Comparison of ENCODE assay signal across 23 cellular contexts in genomic region chr1:26352338-26352679, GRCh38. TPM values are rescaled to one million over a fixed set of nuclear protein-coding genes. Genes with fewer than 3 reads are reported as not detected.
DNase-seq lines count a peak whose midpoint lies in the region; TF ChIP-seq lines count a peak whose summit lies in the region.
"Had no signal": no experiment of that assay in that cellular context is flagged by ENCODE, and none has a peak within 500 bp of the region (broad histone marks: within the 10 kb centered on the region; RNA-seq: fewer than 3 reads in every experiment).

No MANE protein-coding gene starts in this region.

- BruUV-seq in Calu3 (replicated peaks; lab: Mats Ljungman, UMichigan): TSS peak; percentile 94

- H4K12ac ChIP-seq in trophoblast cell (ENCODE audit: low read depth, low read length): peak overlapping the region; percentile 24

- H3K79me1 ChIP-seq in trophoblast cell (ENCODE audit: low read length): peaks cover 40% of the 10 kb centered on the region

- H2BK5ac ChIP-seq in trophoblast cell (ENCODE audit: low read depth, low read length, poor library complexity): peak overlapping the region; percentile 71

- H4K8ac ChIP-seq in trophoblast cell (ENCODE audit: low read depth, low read length): peak overlapping the region; percentile 44

- intact Hi-C loops in Calu3 (cut with micrococcal nuclease; ENCODE audit: unreplicated experiment): no loop called here
- intact Hi-C loops in esophagus squamous epithelium (cut with DNase I): no loop called here

- CTCF ChIA-PET in Calu3 (lab: Charles Lee) (no interaction called here), RWPE1 (lab: Yijun Ruan, JAX) (interaction anchor here (1.1 kb wide), 1 partner anchor 11 kb away, joined by 4 read pairs; no protein-coding TSS in a partner anchor)

- H4K91ac ChIP-seq in trophoblast cell (ENCODE audit: low read depth, low read length): peak overlapping the region; percentile 90

- H3K23ac ChIP-seq in trophoblast cell (ENCODE audit: low read length): peak overlapping the region; percentile 47

- peaks cover 16% of the 10 kb centered on the region for H3K79me2 ChIP-seq in trophoblast cell (ENCODE audit: control insufficient read depth, insufficient read depth, low read length, poor library complexity)

- peak overlapping the region; percentile 28 for H3K4ac ChIP-seq in trophoblast cell (ENCODE audit: low read depth, low read length)

- peak overlapping the region; percentile 74 for H3K14ac ChIP-seq in trophoblast cell (ENCODE audit: low read length)

- H3K4me1 ChIP-seq in esophagus squamous epithelium (peaks cover 24 to 82% (median 35%) of the 10 kb centered on the region in 3 donors), trophoblast cell (ENCODE audit: control insufficient read depth in 1 of 2, insufficient read depth in 2 of 2, low read length in 2 of 2) (peaks cover 43 to 49% of the 10 kb centered on the region in 2 experiments)

- TF ChIP-seq CTCF in Calu3 (IDR thresholded peaks at IDR 0.05; ENCODE audit: unreplicated experiment) (no peak), RWPE1 (conservative IDR thresholded peaks at IDR 0.05; ENCODE audit: low read depth) (no peak), esophagus squamous epithelium (IDR thresholded peaks at IDR 0.05) (no peak)

- TF ChIP-seq POLR2A in esophagus squamous epithelium (IDR thresholded peaks at IDR 0.05): no peak

- peak overlapping the region; percentile 38 for H2AK5ac ChIP-seq in trophoblast cell (ENCODE audit: low read length)

- peak overlapping the region; percentile 93 for H2BK120ac ChIP-seq in trophoblast cell (ENCODE audit: insufficient read depth, low read length, poor library complexity)

- peak overlapping the region; percentile 76 for H3K18ac ChIP-seq in trophoblast cell (ENCODE audit: low read length)

- H2BK12ac ChIP-seq in trophoblast cell (ENCODE audit: low read length): peak overlapping the region; percentile 90

- no peak overlapping the region for H2AFZ ChIP-seq in trophoblast cell (ENCODE audit: insufficient read depth, low read length, poor library complexity)

- H3K27me3 ChIP-seq in esophagus squamous epithelium (peaks cover 0 to 30% (median 0%) of the 10 kb centered on the region in 4 donors), trophoblast cell (ENCODE audit: insufficient read depth, low read length) (no peaks in the 10 kb centered on the region), H7 (ENCODE audit: control insufficient read depth, insufficient read depth, low read length) (no peaks in the 10 kb centered on the region)
- H3K27me3 ChIP-seq: MG63 had no signal

- no peaks in the 10 kb centered on the region for H3K9me3 ChIP-seq in esophagus squamous epithelium
- no peaks in the 10 kb centered on the region for H3K9me3 ChIP-seq in trophoblast cell (ENCODE audit: insufficient read depth, low read depth, low read length)
- H3K9me3 ChIP-seq: heart right ventricle, MG63, prostate gland had no signal

- peak overlapping the region; percentile 35 for H3K4me2 ChIP-seq in trophoblast cell (ENCODE audit: low read length)

- H3K27ac Mint-ChIP-seq in Calu3 (ENCODE audit: unreplicated experiment): peak overlapping the region; percentile 84
- H3K27ac Mint-ChIP-seq in activated naive CD8-positive, alpha-beta T cell treated with anti-CD3 and anti-CD28 coated beads for 36 hours: no peak overlapping the region
- H3K27ac Mint-ChIP-seq: activated naive CD8-positive, alpha-beta T cell treated with anti-CD3 and anti-CD28 coated beads, Interleukin-2, amount 50 U/mL, for 24 hours; activated T-helper 2 cell treated with anti-CD3 and anti-CD28 coated beads, Interferon-gamma antibody, Interleukin-2, Interleukin-4, amounts not matched to agents 10 μg/mL and 5 μg/mL and 100 μg/mL, durations not matched to agents 14 hours and 24 hours and 36 hours; CD4-positive, CD25-positive, alpha-beta regulatory T cell; natural killer cell had no signal

- H3K4me3 ChIP-seq in esophagus squamous epithelium (peak overlapping the region; percentile 43 to 59 (median 48)), trophoblast cell (ENCODE audit: low read depth, low read length) (no peak overlapping the region), H7 (ENCODE audit: insufficient read depth, low read depth, low read length) (no peak overlapping the region)
- H3K4me3 ChIP-seq: heart right ventricle, lung, MG63, prostate gland had no signal

- WGBS in esophagus squamous epithelium, 2 donors: 40 to 54% methylated on average over 5 of the region's 5 CpGs
- WGBS in trophoblast cell (ENCODE audit: extremely low coverage, insufficient coverage, insufficient read length): no CpG with 5 or more reads among the region's 5 CpGs

- no peaks in the 10 kb centered on the region for H3K9me3 Mint-ChIP-seq in Calu3 (ENCODE audit: low read depth, unreplicated experiment)
- H3K9me3 Mint-ChIP-seq in activated naive CD8-positive, alpha-beta T cell treated with anti-CD3 and anti-CD28 coated beads for 36 hours: no peaks in the 10 kb centered on the region
- H3K9me3 Mint-ChIP-seq: activated naive CD8-positive, alpha-beta T cell treated with anti-CD3 and anti-CD28 coated beads, Interleukin-2, amount 50 U/mL, for 24 hours; activated T-helper 2 cell treated with anti-CD3 and anti-CD28 coated beads, Interferon-gamma antibody, Interleukin-2, Interleukin-4, amounts not matched to agents 10 μg/mL and 5 μg/mL and 100 μg/mL, durations not matched to agents 14 hours and 24 hours and 36 hours; CD4-positive, CD25-positive, alpha-beta regulatory T cell; natural killer cell had no signal

- DNase-seq in Calu3 (no peak), RWPE1 (ENCODE audit: low spot score) (no peak), esophagus squamous epithelium (lab: John Stamatoyannopoulos, UW) (no peak), trophoblast cell (no peak), RPMI8226 (no peak), DMS53 treated with DMSO at 0.1 percent for 48 hours (lab: John Stamatoyannopoulos, UW; ENCODE audit: unreplicated experiment) (no peak), H7 (no peak)
- no peak for DNase-seq in activated naive CD8-positive, alpha-beta T cell treated with anti-CD3 and anti-CD28 coated beads for 36 hours
- DNase-seq: activated naive CD8-positive, alpha-beta T cell treated with anti-CD3 and anti-CD28 coated beads, Interleukin-2, amount 50 U/mL, for 24 hours; CD4-positive, CD25-positive, alpha-beta regulatory T cell; DMS53; heart right ventricle; natural killer cell; NCI-H187 treated with DMSO at 0.1 percent for 48 hours had no signal

- H3K27ac ChIP-seq in RWPE1 (peak overlapping the region; percentile 53), esophagus squamous epithelium (peak overlapping the region; percentile 85 to 95 (median 92)), trophoblast cell (ENCODE audit: low read depth, low read length) (peak overlapping the region; percentile 98)
- H3K27ac ChIP-seq: heart right ventricle, prostate gland had no signal

- peaks cover 0 to 5% (median 0%) of the 10 kb centered on the region in 3 donors for H3K36me3 ChIP-seq in esophagus squamous epithelium
- no peaks in the 10 kb centered on the region for H3K36me3 ChIP-seq in trophoblast cell (ENCODE audit: control insufficient read depth in 1 of 2, insufficient read depth in 2 of 2, low read length in 2 of 2)
- no peaks in the 10 kb centered on the region for H3K36me3 ChIP-seq in H7 (replicated peaks; ENCODE audit: control insufficient read depth, insufficient read depth, low read length)
- H3K36me3 ChIP-seq: heart right ventricle, MG63, prostate gland had no signal

- no peaks in the 10 kb centered on the region for H3K27me3 Mint-ChIP-seq in Calu3 (ENCODE audit: unreplicated experiment)
- no peaks in the 10 kb centered on the region for H3K27me3 Mint-ChIP-seq in activated naive CD8-positive, alpha-beta T cell treated with anti-CD3 and anti-CD28 coated beads for 36 hours
- H3K27me3 Mint-ChIP-seq: CD4-positive, CD25-positive, alpha-beta regulatory T cell had no signal

- peaks cover 38% of the 10 kb centered on the region for H3K4me1 Mint-ChIP-seq in Calu3 (ENCODE audit: low read depth, unreplicated experiment)
- no peaks in the 10 kb centered on the region for H3K4me1 Mint-ChIP-seq in activated naive CD8-positive, alpha-beta T cell treated with anti-CD3 and anti-CD28 coated beads for 36 hours

- peaks cover 27% of the 10 kb centered on the region for H3K36me3 Mint-ChIP-seq in Calu3 (ENCODE audit: insufficient read depth, unreplicated experiment)
- no peaks in the 10 kb centered on the region for H3K36me3 Mint-ChIP-seq in activated naive CD8-positive, alpha-beta T cell treated with anti-CD3 and anti-CD28 coated beads for 36 hours
- H3K36me3 Mint-ChIP-seq: CD4-positive, CD25-positive, alpha-beta regulatory T cell; natural killer cell had no signal

- POLR2A ChIA-PET in RWPE1 (lab: Yijun Ruan, JAX; ENCODE audit: low non-redundant PET): no interaction called here

- peak overlapping the region; percentile 57 for H3K4me3 Mint-ChIP-seq in Calu3 (ENCODE audit: low read depth, unreplicated experiment)
- no peak overlapping the region for H3K4me3 Mint-ChIP-seq in activated naive CD8-positive, alpha-beta T cell treated with anti-CD3 and anti-CD28 coated beads for 36 hours
- H3K4me3 Mint-ChIP-seq: activated naive CD8-positive, alpha-beta T cell treated with anti-CD3 and anti-CD28 coated beads, Interleukin-2, amount 50 U/mL, for 24 hours; CD4-positive, CD25-positive, alpha-beta regulatory T cell; natural killer cell had no signal

- H3K9ac ChIP-seq in trophoblast cell (ENCODE audit: low read length): peak overlapping the region; percentile 32

RNA-seq across cellular contexts. Expression of gene CRYBG2, which starts 1.6 kb away (rescaled TPM):
- total RNA-seq in Calu3 (2022): 6.4 and 17.6 TPM in 2 replicates
- total RNA-seq in esophagus squamous epithelium: 100 to 1,000 TPM in 3 of 4 donors, 10 to 100 TPM in 1; 35.8 to 305 (median 122) TPM
- polyA plus RNA-seq in trophoblast cell (2013): 30.0 and 35.3 TPM in 2 replicates
- total RNA-seq in H7 (2014; rRNA removed; shearing (Covaris generic)): 7.9 and 8.7 TPM in 2 replicates
- 1 to 10 TPM; 4.9 to 5.1 TPM for total RNA-seq in activated naive CD8-positive, alpha-beta T cell treated with anti-CD3 and anti-CD28 coated beads for 36 hours
- total RNA-seq: dermis blood vessel endothelial cell had no signal
- polyA plus RNA-seq: AG04450 had no signal

RNA-seq across cellular contexts. Expression of gene ZNF683, which starts 20.2 kb away (rescaled TPM):
- total RNA-seq in Calu3 (2022) (not detected in 2 replicates), esophagus squamous epithelium (under 1 TPM in 2 of 4 donors, not detected in 2; 0.26 to 0.95 TPM)
- polyA plus RNA-seq in trophoblast cell (2013): not detected in 2 replicates
- not detected in 2 replicates for total RNA-seq in H7 (2014; rRNA removed; shearing (Covaris generic))
- total RNA-seq in activated naive CD8-positive, alpha-beta T cell treated with anti-CD3 and anti-CD28 coated beads for 36 hours: under 1 TPM; 0.27 to 0.32 TPM
- total RNA-seq: activated T-helper 2 cell treated with anti-CD3 and anti-CD28 coated beads, Interferon-gamma antibody, Interleukin-2, Interleukin-4, amounts not matched to agents 10 μg/mL and 5 μg/mL and 100 μg/mL, durations not matched to agents 14 hours and 24 hours and 36 hours; CD4-positive, CD25-positive, alpha-beta regulatory T cell; dermis blood vessel endothelial cell; NCI-H460; temporal lobe had no signal
- polyA plus RNA-seq: AG04450 had no signal

RNA-seq across cellular contexts. Expression of gene CD52, which starts 34.6 kb away (rescaled TPM):
- total RNA-seq in Calu3 (2022) (not detected in 2 replicates), esophagus squamous epithelium (10 to 100 TPM in 2 of 4 donors, 1 to 10 TPM in 2; 1.9 to 22.1 (median 9.4) TPM)
- 2.0 and 2.4 TPM in 2 replicates for polyA plus RNA-seq in trophoblast cell (2013)
- 5.1 and 8.3 TPM in 2 replicates for total RNA-seq in H7 (2014; rRNA removed; shearing (Covaris generic))
- 100 to 1,000 TPM; 263 to 278 TPM for total RNA-seq in activated naive CD8-positive, alpha-beta T cell treated with anti-CD3 and anti-CD28 coated beads for 36 hours
- total RNA-seq: dermis blood vessel endothelial cell, NCI-H460, temporal lobe had no signal
- polyA plus RNA-seq: AG04450 had no signal

RNA-seq across cellular contexts. Expression of gene UBXN11, which starts 45.9 kb away (rescaled TPM):
- total RNA-seq in Calu3 (2022) (24.0 and 32.0 TPM in 2 replicates), esophagus squamous epithelium (1 to 10 TPM; 3.2 to 9.2 (median 3.7) TPM)
- polyA plus RNA-seq in trophoblast cell (2013): 8.1 and 8.5 TPM in 2 replicates
- 13.4 and 14.6 TPM in 2 replicates for total RNA-seq in H7 (2014; rRNA removed; shearing (Covaris generic))
- 10 to 100 TPM; 30.5 to 31.7 TPM for total RNA-seq in activated naive CD8-positive, alpha-beta T cell treated with anti-CD3 and anti-CD28 coated beads for 36 hours

RNA-seq across cellular contexts. Expression of gene LIN28A, which starts 58.3 kb away (rescaled TPM):
- total RNA-seq in Calu3 (2022): not detected in 2 replicates
- not detected for total RNA-seq in esophagus squamous epithelium
- 48.2 and 51.4 TPM in 2 replicates for polyA plus RNA-seq in trophoblast cell (2013)
- total RNA-seq in H7 (2014; rRNA removed; shearing (Covaris generic)): 863 and 868 TPM in 2 replicates
- total RNA-seq in activated naive CD8-positive, alpha-beta T cell treated with anti-CD3 and anti-CD28 coated beads for 36 hours: not detected
- total RNA-seq: activated T-helper 2 cell treated with anti-CD3 and anti-CD28 coated beads, Interferon-gamma antibody, Interleukin-2, Interleukin-4, amounts not matched to agents 10 μg/mL and 5 μg/mL and 100 μg/mL, durations not matched to agents 14 hours and 24 hours and 36 hours; CD4-positive, CD25-positive, alpha-beta regulatory T cell; dermis blood vessel endothelial cell; natural killer cell; NCI-H460; T-helper 2 cell treated with Interferon-gamma antibody and Interleukin-4, amounts not matched to agents 100 ng/mL and 5 ng/mL, for 36 hours; temporal lobe had no signal
- polyA plus RNA-seq: AG04450; CD4-positive, CD25-positive, alpha-beta regulatory T cell; heart right ventricle; lung had no signal

Comparison
In these comparisons a context has a peak if more than half of its experiments do, and no peak if none do; other contexts are left out.
1. H3K4me3 ChIP-seq: peak in esophagus squamous epithelium (4 of 4); none in trophoblast cell (single experiment) and H7 (single experiment).
2. RNA of gene CD52, which starts 34.6 kb away (total RNA-seq): 263 to 278 TPM in activated naive CD8-positive, alpha-beta T cell treated with anti-CD3 and anti-CD28 coated beads for 36 hours; 1.9 to 22.1 TPM in esophagus squamous epithelium, 5.1 to 8.3 TPM in H7 and not detected in Calu3; every median in the first group is over 10 times any median in the second.
3. Peak in every context shown above with its lines, with median percentiles within 50 percentile points of each other: H3K27ac ChIP-seq.